Comparison of ENCODE assay signal across 16 cellular contexts in the genomic region with DNA sequence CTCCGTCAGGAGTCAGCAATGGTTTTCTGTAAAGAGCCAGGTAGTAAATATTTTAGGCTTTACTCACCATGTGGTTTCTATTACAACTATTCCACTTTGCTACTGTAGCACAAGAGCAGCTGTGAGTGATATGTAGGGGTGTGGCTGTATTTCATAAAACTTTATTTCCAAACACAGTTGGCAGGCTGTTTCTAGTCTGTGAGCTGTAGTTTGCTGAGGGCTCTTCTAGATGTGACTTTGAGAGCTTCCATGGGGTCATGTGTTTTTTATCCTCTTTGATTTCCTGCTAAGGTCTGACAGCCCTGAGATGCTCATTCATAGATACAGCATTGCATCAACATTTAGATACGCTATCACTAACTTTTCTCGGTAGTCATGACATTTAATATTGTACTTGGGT.
DNase-seq lines count a peak whose midpoint lies in the region; ATAC-seq, FAIRE-seq and TF ChIP-seq lines count a peak whose summit lies in the region.
"Had no signal": no experiment of that assay in that cellular context is flagged by ENCODE, and none has a peak within 500 bp of the region (broad histone marks: within the 10 kb centered on the region; RNA-seq: fewer than 3 reads in every experiment).

No MANE protein-coding gene starts in this region.

- H3K4me3 ChIP-seq in fibroblast of villous mesenchyme (ENCODE audit: low read depth, low read length) (no peak overlapping the region), suprapubic skin (no peak overlapping the region)
- H3K4me3 ChIP-seq: lung, right atrium auricular region had no signal

- no peak overlapping the region for H3K4me3 Mint-ChIP-seq in activated CD8-positive, alpha-beta T cell treated with anti-CD3 and anti-CD28 coated beads, Interleukin-2, amount 10 ng/mL, durations not matched to agents 7 days and 5 days
- H3K4me3 Mint-ChIP-seq: activated naive CD8-positive, alpha-beta T cell treated with anti-CD3 and anti-CD28 coated beads, Interleukin-2, amount 10 ng/mL, durations not matched to agents 7 days and 5 days had no signal

- H3K36me3 ChIP-seq in suprapubic skin = no peaks in the 10 kb centered on the region
- H3K36me3 ChIP-seq: right atrium auricular region had no signal

- no peak for FAIRE-seq in D721Med (lab: Jason Lieb, UNC)
- FAIRE-seq: A204.1 had no signal

- TF ChIP-seq CTCF in fibroblast of villous mesenchyme (IDR thresholded peaks at IDR 0.05; ENCODE audit: insufficient read depth, low read depth, low read length) = no peak
- TF ChIP-seq CTCF in suprapubic skin (IDR thresholded peaks at IDR 0.05) = no peak
- no peak for TF ChIP-seq CTCF in D721Med (IDR thresholded peaks at IDR 0.05; ENCODE audit: insufficient read depth, missing control alignments)

- TF ChIP-seq POLR2A in suprapubic skin (IDR thresholded peaks at IDR 0.05) = no peak

- POLR2A ChIA-PET in activated CD8-positive, alpha-beta T cell treated with anti-CD3 and anti-CD28 coated beads, Interleukin-2, amount 10 ng/mL, durations not matched to agents 7 days and 5 days (lab: Charles Lee) = no interaction called here

- no peaks in the 10 kb centered on the region for H3K27me3 ChIP-seq in suprapubic skin
- H3K27me3 ChIP-seq: right atrium auricular region had no signal

- no peak for TF ChIP-seq EP300 in suprapubic skin (IDR thresholded peaks at IDR 0.05)

- peaks cover 14% of the 10 kb centered on the region for H3K4me1 ChIP-seq in suprapubic skin
- H3K4me1 ChIP-seq: right atrium auricular region had no signal

- H3K9me3 Mint-ChIP-seq in activated CD8-positive, alpha-beta T cell treated with anti-CD3 and anti-CD28 coated beads, Interleukin-2, amount 10 ng/mL, durations not matched to agents 7 days and 5 days (ENCODE audit: insufficient read depth) = no peaks in the 10 kb centered on the region
- H3K9me3 Mint-ChIP-seq: activated naive CD8-positive, alpha-beta T cell treated with anti-CD3 and anti-CD28 coated beads, Interleukin-2, amount 10 ng/mL, durations not matched to agents 7 days and 5 days had no signal

- no peaks in the 10 kb centered on the region for H3K9me3 ChIP-seq in suprapubic skin
- H3K9me3 ChIP-seq: right atrium auricular region had no signal

- H3K27ac Mint-ChIP-seq in activated CD8-positive, alpha-beta T cell treated with anti-CD3 and anti-CD28 coated beads, Interleukin-2, amount 10 ng/mL, durations not matched to agents 7 days and 5 days = no peak overlapping the region
- H3K27ac Mint-ChIP-seq: activated naive CD8-positive, alpha-beta T cell treated with anti-CD3 and anti-CD28 coated beads, Interleukin-2, amount 10 ng/mL, durations not matched to agents 7 days and 5 days had no signal

- ATAC-seq in activated CD8-positive, alpha-beta T cell treated with anti-CD3 and anti-CD28 coated beads, Interleukin-2, amount 10 ng/mL, durations not matched to agents 7 days and 5 days = no peak

- CTCF ChIA-PET in activated CD8-positive, alpha-beta T cell treated with anti-CD3 and anti-CD28 coated beads, Interleukin-2, amount 10 ng/mL, durations not matched to agents 7 days and 5 days (lab: Charles Lee) = interaction anchor here (0.9 kb wide), 1 partner anchor 32 kb away, joined by 3 read pairs; no protein-coding TSS in a partner anchor

- no peaks in the 10 kb centered on the region for H3K36me3 Mint-ChIP-seq in activated CD8-positive, alpha-beta T cell treated with anti-CD3 and anti-CD28 coated beads, Interleukin-2, amount 10 ng/mL, durations not matched to agents 7 days and 5 days (ENCODE audit: low read depth)
- H3K36me3 Mint-ChIP-seq: activated naive CD8-positive, alpha-beta T cell treated with anti-CD3 and anti-CD28 coated beads, Interleukin-2, amount 10 ng/mL, durations not matched to agents 7 days and 5 days had no signal

- H3K27me3 Mint-ChIP-seq in activated CD8-positive, alpha-beta T cell treated with anti-CD3 and anti-CD28 coated beads, Interleukin-2, amount 10 ng/mL, durations not matched to agents 7 days and 5 days (ENCODE audit: low read depth) = no peaks in the 10 kb centered on the region
- H3K27me3 Mint-ChIP-seq: activated naive CD8-positive, alpha-beta T cell treated with anti-CD3 and anti-CD28 coated beads, Interleukin-2, amount 10 ng/mL, durations not matched to agents 7 days and 5 days had no signal

- H3K4me1 Mint-ChIP-seq in activated CD8-positive, alpha-beta T cell treated with anti-CD3 and anti-CD28 coated beads, Interleukin-2, amount 10 ng/mL, durations not matched to agents 7 days and 5 days (ENCODE audit: low read depth) = no peaks in the 10 kb centered on the region
- H3K4me1 Mint-ChIP-seq: activated naive CD8-positive, alpha-beta T cell treated with anti-CD3 and anti-CD28 coated beads, Interleukin-2, amount 10 ng/mL, durations not matched to agents 7 days and 5 days had no signal

- DNase-seq in NCI-H2107 treated with DMSO at 0.1 percent for 48 hours (lab: John Stamatoyannopoulos, UW; ENCODE audit: unreplicated experiment) = peak; percentile 2
- DNase-seq in NCI-H2107 (lab: John Stamatoyannopoulos, UW) = no peak
- peak; percentile 93 for DNase-seq in SK-N-DZ (ENCODE audit: low spot score)
- peak; percentile 75 for DNase-seq in fibroblast of villous mesenchyme (ENCODE audit: low read depth)
- DNase-seq in suprapubic skin (ENCODE audit: low spot score in 2 of 2) = no peak
- DNase-seq in HK-2 (ENCODE audit: unreplicated experiment) = no peak
- no peak for DNase-seq in activated CD8-positive, alpha-beta T cell treated with anti-CD3 and anti-CD28 coated beads, Interleukin-2, amount 10 ng/mL, durations not matched to agents 7 days and 5 days
- DNase-seq in D721Med (ENCODE audit: insufficient read length, low spot score) = no peak
- DNase-seq: activated CD4-positive, alpha-beta T cell treated with anti-CD3 and anti-CD28 coated beads for 48 hours; activated naive CD8-positive, alpha-beta T cell treated with anti-CD3 and anti-CD28 coated beads, Interleukin-2, amount 10 ng/mL, durations not matched to agents 7 days and 5 days; GDM1; NCI-H2081 treated with DMSO at 0.1 percent for 48 hours; SHP77 had no signal

- WGBS in suprapubic skin = 34% methylated on average over 3 of the region's 3 CpGs

- H3K27ac ChIP-seq in suprapubic skin = peak overlapping the region; percentile 4
- H3K27ac ChIP-seq: right atrium auricular region had no signal

Comparison
In these comparisons a context has a peak if more than half of its experiments do, and no peak if none do; other contexts are left out.
1. DNase-seq: peak in NCI-H2107 treated with DMSO at 0.1 percent for 48 hours (single experiment), SK-N-DZ (single experiment) and fibroblast of villous mesenchyme (single experiment); none in NCI-H2107 (single experiment), suprapubic skin (0 of 2), HK-2 (single experiment), activated CD8-positive, alpha-beta T cell treated with anti-CD3 and anti-CD28 coated beads, Interleukin-2, amount 10 ng/mL, durations not matched to agents 7 days and 5 days (single experiment) and D721Med (single experiment).